ENCODE assay signal across 32 cellular contexts in genomic region chr21:30482130-30482529, GRCh38. TPM values are rescaled to one million over a fixed set of nuclear protein-coding genes. Genes with fewer than 3 reads are reported as not detected.
"Had no signal": no experiment of that assay in that cellular context is flagged by ENCODE, and none has a peak within 500 bp of the region (broad histone marks: within the 10 kb centered on the region; RNA-seq: fewer than 3 reads in every experiment).

No MANE protein-coding gene starts in this region.

- H3K36me3 ChIP-seq: ascending aorta, cardiac muscle cell, MG63 had no signal

- H3K27ac ChIP-seq: ascending aorta, body of pancreas, cardiac muscle cell, KMS-11 had no signal

- H3K9me3 ChIP-seq: ascending aorta, MG63 had no signal

- ATAC-seq: activated CD8-positive, alpha-beta memory T cell treated with anti-CD3 and anti-CD28 coated beads, Interleukin-2, amount 10 ng/mL, durations not matched to agents 7 days and 5 days; activated naive CD8-positive, alpha-beta T cell treated with anti-CD3 and anti-CD28 coated beads, Interleukin-2, amount 50 U/mL, for 24 hours; body of pancreas; T-helper 17 cell had no signal

- H3K4me1 ChIP-seq: ascending aorta, body of pancreas had no signal

- DNase-seq: activated B cell treated with CpG ODN at 0.5 μM for 24 hours; activated CD4-positive, alpha-beta T cell treated with anti-CD3 and anti-CD28 coated beads for 1 hour; activated CD4-positive, alpha-beta T cell treated with anti-CD3 and anti-CD28 coated beads, Interleukin-2, amount 10 ng/mL, durations not matched to agents 24 days and 14 days; activated CD4-positive, alpha-beta T cell treated with anti-CD3 and anti-CD28 coated beads, Interleukin-2, amount 50 U/mL, for 48 hours; activated CD8-positive, alpha-beta memory T cell treated with anti-CD3 and anti-CD28 coated beads, Interleukin-2, amount 10 ng/mL, durations not matched to agents 7 days and 5 days; activated effector memory CD4-positive, alpha-beta T cell treated with Interleukin-2 at 50 U/mL for 16 hours; activated naive CD4-positive, alpha-beta T cell; activated naive CD8-positive, alpha-beta T cell treated with anti-CD3 and anti-CD28 coated beads, Interleukin-2, amount 50 U/mL, for 24 hours; activated T-cell treated with anti-CD3 and anti-CD28 coated beads, Interleukin-2, amount 50 U/mL, for 24 hours; amniotic stem cell; body of pancreas; MG63; MV-4-11; NCI-H1092 treated with DMSO at 0.1 percent for 48 hours; NCI-H1417 treated with DMSO at 0.1 percent for 48 hours; NCI-H1694; NCI-H2029; NCI-H2107; NCI-H2171 treated with DMSO at 0.1 percent for 48 hours; NCI-H226; NCI-H510A; NCI-H526 treated with DMSO at 0.1 percent for 48 hours; NCI-H82; SHP77 treated with DMSO at 0.1 percent for 48 hours; T-helper 17 cell; T-helper 9 cell had no signal

- H3K9ac ChIP-seq: KMS-11 had no signal

- H3K27me3 ChIP-seq: ascending aorta, body of pancreas, cardiac muscle cell, MG63 had no signal

- H3K4me3 ChIP-seq: ascending aorta, body of pancreas, cardiac muscle cell, MG63 had no signal

RNA-seq across cellular contexts. Expression of gene KRTAP19-1, which starts 2.0 kb away (rescaled TPM):
- total RNA-seq: activated B cell treated with CpG ODN at 0.5 μM for 24 hours; activated CD4-positive, alpha-beta T cell treated with anti-CD3 and anti-CD28 coated beads, Interleukin-2, amount 10 ng/mL, durations not matched to agents 24 days and 14 days; activated CD8-positive, alpha-beta memory T cell treated with anti-CD3 and anti-CD28 coated beads, Interleukin-2, amount 10 ng/mL, durations not matched to agents 7 days and 5 days; activated T-helper 1 cell treated with anti-CD3 and anti-CD28 coated beads, Interleukin-12 subunit alpha, Interleukin-12 subunit beta, Interleukin-2, Interleukin-4 antibody, amounts not matched to agents 30 ng/mL and 10 ng/mL and 1 ng/mL, durations not matched to agents 14 hours and 24 hours and 36 hours; ascending aorta; body of pancreas; cardiac muscle cell; OCI-LY7; RPMI7951; T-helper 17 cell had no signal
- polyA plus RNA-seq: cardiac muscle cell had no signal

RNA-seq across cellular contexts. Expression of gene KRTAP19-2, which starts 5.1 kb away (rescaled TPM):
- total RNA-seq: activated B cell treated with CpG ODN at 0.5 μM for 24 hours; activated CD4-positive, alpha-beta T cell treated with anti-CD3 and anti-CD28 coated beads, Interleukin-2, amount 10 ng/mL, durations not matched to agents 24 days and 14 days; activated CD8-positive, alpha-beta memory T cell treated with anti-CD3 and anti-CD28 coated beads, Interleukin-2, amount 10 ng/mL, durations not matched to agents 7 days and 5 days; activated T-helper 1 cell treated with anti-CD3 and anti-CD28 coated beads, Interleukin-12 subunit alpha, Interleukin-12 subunit beta, Interleukin-2, Interleukin-4 antibody, amounts not matched to agents 30 ng/mL and 10 ng/mL and 1 ng/mL, durations not matched to agents 14 hours and 24 hours and 36 hours; ascending aorta; body of pancreas; cardiac muscle cell; OCI-LY7; RPMI7951; T-helper 17 cell had no signal
- polyA plus RNA-seq: cardiac muscle cell had no signal

RNA-seq across cellular contexts. Expression of gene KRTAP19-3, which starts 9.7 kb away (rescaled TPM):
- total RNA-seq: activated B cell treated with CpG ODN at 0.5 μM for 24 hours; activated CD4-positive, alpha-beta T cell treated with anti-CD3 and anti-CD28 coated beads, Interleukin-2, amount 10 ng/mL, durations not matched to agents 24 days and 14 days; activated CD8-positive, alpha-beta memory T cell treated with anti-CD3 and anti-CD28 coated beads, Interleukin-2, amount 10 ng/mL, durations not matched to agents 7 days and 5 days; activated T-helper 1 cell treated with anti-CD3 and anti-CD28 coated beads, Interleukin-12 subunit alpha, Interleukin-12 subunit beta, Interleukin-2, Interleukin-4 antibody, amounts not matched to agents 30 ng/mL and 10 ng/mL and 1 ng/mL, durations not matched to agents 14 hours and 24 hours and 36 hours; ascending aorta; body of pancreas; cardiac muscle cell; OCI-LY7; RPMI7951; T-helper 17 cell had no signal
- polyA plus RNA-seq: cardiac muscle cell had no signal

RNA-seq across cellular contexts. Expression of gene KRTAP19-4, which starts 14.8 kb away (rescaled TPM):
- total RNA-seq: activated B cell treated with CpG ODN at 0.5 μM for 24 hours; activated CD4-positive, alpha-beta T cell treated with anti-CD3 and anti-CD28 coated beads, Interleukin-2, amount 10 ng/mL, durations not matched to agents 24 days and 14 days; activated CD8-positive, alpha-beta memory T cell treated with anti-CD3 and anti-CD28 coated beads, Interleukin-2, amount 10 ng/mL, durations not matched to agents 7 days and 5 days; activated T-helper 1 cell treated with anti-CD3 and anti-CD28 coated beads, Interleukin-12 subunit alpha, Interleukin-12 subunit beta, Interleukin-2, Interleukin-4 antibody, amounts not matched to agents 30 ng/mL and 10 ng/mL and 1 ng/mL, durations not matched to agents 14 hours and 24 hours and 36 hours; ascending aorta; body of pancreas; cardiac muscle cell; OCI-LY7; RPMI7951; T-helper 17 cell had no signal
- polyA plus RNA-seq: cardiac muscle cell had no signal

RNA-seq across cellular contexts. Expression of gene KRTAP19-5, which starts 19.8 kb away (rescaled TPM):
- total RNA-seq: activated B cell treated with CpG ODN at 0.5 μM for 24 hours; activated CD4-positive, alpha-beta T cell treated with anti-CD3 and anti-CD28 coated beads, Interleukin-2, amount 10 ng/mL, durations not matched to agents 24 days and 14 days; activated CD8-positive, alpha-beta memory T cell treated with anti-CD3 and anti-CD28 coated beads, Interleukin-2, amount 10 ng/mL, durations not matched to agents 7 days and 5 days; activated T-helper 1 cell treated with anti-CD3 and anti-CD28 coated beads, Interleukin-12 subunit alpha, Interleukin-12 subunit beta, Interleukin-2, Interleukin-4 antibody, amounts not matched to agents 30 ng/mL and 10 ng/mL and 1 ng/mL, durations not matched to agents 14 hours and 24 hours and 36 hours; ascending aorta; body of pancreas; cardiac muscle cell; OCI-LY7; RPMI7951; T-helper 17 cell had no signal
- polyA plus RNA-seq: cardiac muscle cell had no signal
